Comparison of ENCODE assay signal across 11 cellular contexts in genomic region chr11:47861762-47862161, GRCh38. TPM values are rescaled to one million over a fixed set of nuclear protein-coding genes. Genes with fewer than 3 reads are reported as not detected.
A peak's percentile ranks its signal among the peaks of the same experiment; 100 is the strongest.
DNase-seq lines count a peak whose midpoint lies in the region; ATAC-seq and TF ChIP-seq lines count a peak whose summit lies in the region.
"Had no signal": no experiment of that assay in that cellular context is flagged by ENCODE, and none has a peak within 500 bp of the region (broad histone marks: within the 10 kb centered on the region; RNA-seq: fewer than 3 reads in every experiment).

No MANE protein-coding gene starts in this region.

- H3K27ac Mint-ChIP-seq in mesothelial cell of epicardium: peak overlapping the region; percentile 92

- H3K4me3 Mint-ChIP-seq in mesothelial cell of epicardium: no peak overlapping the region

- peaks cover 50% of the 10 kb centered on the region for H3K4me1 ChIP-seq in adipocyte (ENCODE audit: control insufficient read depth, insufficient read depth, low read length)

- H3K27me3 ChIP-seq in adipocyte (replicated peaks; ENCODE audit: control insufficient read depth, insufficient read depth, low read length): no peaks in the 10 kb centered on the region

- H3K4me3 ChIP-seq in adipocyte (ENCODE audit: low read length): no peak overlapping the region

- peak overlapping the region; percentile 8 for H3K9ac ChIP-seq in adipocyte (ENCODE audit: low read length)

- DNase-seq in NCI-H82 (lab: John Stamatoyannopoulos, UW) (peak; percentile 4), NCI-H82 treated with DMSO at 0.1 percent for 48 hours (lab: John Stamatoyannopoulos, UW; ENCODE audit: unreplicated experiment) (no peak), adipocyte (ENCODE audit: low read depth) (peak; percentile 50), mesothelial cell of epicardium (ENCODE audit: low spot score in 2 of 2, unreplicated experiment in 2 of 2) (no peak), NCI-H187 (lab: John Stamatoyannopoulos, UW) (no peak)
- no peak for DNase-seq in effector CD8-positive, alpha-beta T cell (lab: John Stamatoyannopoulos, UW)
- DNase-seq: stimulated activated CD4-positive, alpha-beta T cell treated with anti-CD3 and anti-CD28 coated beads, Interleukin-2, amount 100 ng/mL, for 48 hours had no signal

- H3K9me3 Mint-ChIP-seq in mesothelial cell of epicardium: peaks cover 10% of the 10 kb centered on the region

- no peak for TF ChIP-seq CTCF in mesothelial cell of epicardium (IDR thresholded peaks at IDR 0.05; ENCODE audit: unreplicated experiment)

- peaks cover 27% of the 10 kb centered on the region for H3K4me1 Mint-ChIP-seq in mesothelial cell of epicardium

- no peaks in the 10 kb centered on the region for H3K36me3 Mint-ChIP-seq in mesothelial cell of epicardium

- ATAC-seq in HG02884 (IDR thresholded peaks at IDR 0.05; ENCODE audit: unreplicated experiment): peak; percentile 39
- ATAC-seq in GM18861 (IDR thresholded peaks at IDR 0.05; ENCODE audit: unreplicated experiment): no peak
- ATAC-seq: HepG2 had no signal

- no peaks in the 10 kb centered on the region for H3K9me3 ChIP-seq in adipocyte (ENCODE audit: control insufficient read depth, low read length)
- H3K9me3 ChIP-seq: neutrophil had no signal

- no peaks in the 10 kb centered on the region for H3K36me3 ChIP-seq in adipocyte (ENCODE audit: control insufficient read depth, insufficient read depth, low read length, severe bottlenecking)
- H3K36me3 ChIP-seq: neutrophil had no signal

- no peaks in the 10 kb centered on the region for H3K27me3 Mint-ChIP-seq in mesothelial cell of epicardium (ENCODE audit: low read depth)

RNA-seq across cellular contexts. Expression of gene NUP160, which starts 13.6 kb away (rescaled TPM):
- 61.9 to 66.5 TPM (median 64.2 TPM) in 3 replicates for total RNA-seq in mesothelial cell of epicardium

Comparison
In these comparisons a context has a peak if more than half of its experiments do, and no peak if none do; other contexts are left out.
1. DNase-seq: peak in NCI-H82 (single experiment) and adipocyte (single experiment); none in NCI-H82 treated with DMSO at 0.1 percent for 48 hours (single experiment), mesothelial cell of epicardium (0 of 2), NCI-H187 (0 of 2) and effector CD8-positive, alpha-beta T cell (single experiment).